Comparison of ENCODE assay signal across 8 cellular contexts in genomic region chr4:6640292-6641163, GRCh38. TPM values are rescaled to one million over a fixed set of nuclear protein-coding genes. Genes with fewer than 3 reads are reported as not detected.
DNase-seq lines count a peak whose midpoint lies in the region; ATAC-seq, FAIRE-seq and TF ChIP-seq lines count a peak whose summit lies in the region.

MRFAP1 (plus strand) TSS chr4:6640685; CDS start chr4:6640863, 178 bp downstream.

- H3K4me1 Mint-ChIP-seq in central memory CD8-positive, alpha-beta T cell: peaks cover 40% of the 10 kb centered on the region

- dilution Hi-C loops in keratinocyte (cut with MboI; ENCODE audit: extremely low pct_ligation_motif_present, low sequenced_read_pairs): no loop called here

- peak within 1 kb of the TSS; percentile 100 for H3K4me3 Mint-ChIP-seq in central memory CD8-positive, alpha-beta T cell

- peaks cover 26% of the 10 kb centered on the region for H3K79me2 ChIP-seq in keratinocyte (ENCODE audit: control insufficient read depth, insufficient read depth, low read length)

- H3K9ac ChIP-seq in keratinocyte (ENCODE audit: control insufficient read depth, extremely low read depth, insufficient read depth, low read length): peak within 1 kb of the TSS; percentile 94

- H3K27ac Mint-ChIP-seq in central memory CD8-positive, alpha-beta T cell (ENCODE audit: low read depth): peak within 1 kb of the TSS; percentile 100

- peaks cover 41% of the 10 kb centered on the region for H3K36me3 Mint-ChIP-seq in central memory CD8-positive, alpha-beta T cell (ENCODE audit: insufficient read depth)

- peaks cover 5% of the 10 kb centered on the region for H3K9me1 ChIP-seq in keratinocyte (ENCODE audit: control insufficient read depth, extremely low read depth, insufficient read depth, low read length)

- no peaks in the 10 kb centered on the region for H3K27me3 Mint-ChIP-seq in central memory CD8-positive, alpha-beta T cell

- H3K4me2 ChIP-seq in keratinocyte (ENCODE audit: control insufficient read depth, extremely low read depth, insufficient read depth, low read depth, low read length): peak within 1 kb of the TSS; percentile 75

- peak within 1 kb of the TSS; percentile 76 for H3K4me3 ChIP-seq in AG10803 (ENCODE audit: low read length)
- H3K4me3 ChIP-seq in keratinocyte (ENCODE audit: control insufficient read depth in 2 of 3, extremely low read depth in 1 of 3, insufficient read depth in 2 of 3, low read depth in 1 of 3, low read length in 3 of 3): peak within 1 kb of the TSS; percentile 81 to 91 (median 88)

- DNase-seq in AG10803 (ENCODE audit: low read depth): peak; percentile 94
- DNase-seq in NCI-H446 treated with DMSO at 0.1 percent for 48 hours (lab: John Stamatoyannopoulos, UW): peak; percentile 60
- DNase-seq in central memory CD8-positive, alpha-beta T cell (ENCODE audit: low spot score in 2 of 2): peak; percentile 86 to 93
- DNase-seq in keratinocyte (ENCODE audit: low read depth, low spot score): no peak
- peak; percentile 89 to 92 (median 90) for DNase-seq in stimulated activated CD4-positive, alpha-beta T cell treated with anti-CD3 and anti-CD28 coated beads, Interleukin-12 subunit alpha, Interleukin-12 subunit beta, amount 100 ng/mL, for 48 hours (ENCODE audit: low read depth in 2 of 3, low spot score in 1 of 3)

- H3K36me3 ChIP-seq in keratinocyte (ENCODE audit: control insufficient read depth in 2 of 2, extremely low read depth in 1 of 2, insufficient read depth in 2 of 2, low read length in 2 of 2): peaks cover 0 to 15% of the 10 kb centered on the region in 2 experiments

- no peaks in the 10 kb centered on the region for H3K9me3 Mint-ChIP-seq in central memory CD8-positive, alpha-beta T cell

- peak; percentile 80 for ATAC-seq in GM19043 (IDR thresholded peaks at IDR 0.05; ENCODE audit: low read depth, unreplicated experiment)
- ATAC-seq in HG03378 (IDR thresholded peaks at IDR 0.05; ENCODE audit: unreplicated experiment): peak; percentile 78
- ATAC-seq in activated CD4-positive, CD25-positive, alpha-beta regulatory T cell treated with anti-CD3 and anti-CD28 coated beads, Interleukin-2, amount 50 U/mL, for 24 hours: peak; percentile 89 to 91
- peak; percentile 84 for ATAC-seq in central memory CD8-positive, alpha-beta T cell (replicated peaks; ENCODE audit: extremely low read depth, poor library complexity, severe bottlenecking)

- peaks cover 11% of the 10 kb centered on the region for H3K4me1 ChIP-seq in keratinocyte (ENCODE audit: control insufficient read depth, extremely low read depth, insufficient read depth, low read length)

- peaks cover 12% of the 10 kb centered on the region for H4K20me1 ChIP-seq in keratinocyte (ENCODE audit: control insufficient read depth, extremely low read depth, insufficient read depth, low read length)

- peak within 1 kb of the TSS; percentile 87 for H2AFZ ChIP-seq in keratinocyte (ENCODE audit: control insufficient read depth, low read length)

- H3K27me3 ChIP-seq in keratinocyte (ENCODE audit: control insufficient read depth, extremely low read depth, insufficient read depth, low read length): no peaks in the 10 kb centered on the region

- no peaks in the 10 kb centered on the region for H3K9me3 ChIP-seq in keratinocyte (ENCODE audit: control insufficient read depth, low read depth, low read length)

- FAIRE-seq in keratinocyte (lab: Jason Lieb, UNC): no peak

- peak within 1 kb of the TSS; percentile 95 for H3K27ac ChIP-seq in keratinocyte (ENCODE audit: control insufficient read depth, insufficient read depth, low read length)

- no peak for TF ChIP-seq CTCF in AG10803 (conservative IDR thresholded peaks at IDR 0.05; ENCODE audit: low read length)
- TF ChIP-seq CTCF in keratinocyte (optimal IDR thresholded peaks at IDR 0.05 in 1 of 3, IDR thresholded peaks at IDR 0.05 in 1 of 3, conservative IDR thresholded peaks at IDR 0.05 in 1 of 3; ENCODE audit: extremely low read depth in 1 of 3, insufficient read depth in 2 of 3, low read length in 3 of 3): no peak

RNA-seq across cellular contexts. Expression of gene MRFAP1, which starts in this region (rescaled TPM):
- 121 to 275 TPM (median 224 TPM) in 3 replicates for polyA plus RNA-seq in keratinocyte
- polyA plus RNA-seq in keratinocyte (2011; ENCODE audit: low read depth): 328 TPM
- polyA plus RNA-seq in keratinocyte (2011; cell fraction: cytosol; rRNA removed): 191 and 208 TPM in 2 replicates
- 109 and 121 TPM in 2 replicates for polyA plus RNA-seq in keratinocyte (2011; cell fraction: nucleus; rRNA removed)
- polyA plus RNA-seq in keratinocyte (2012; ENCODE audit: low replicate concordance): 208 and 319 TPM in 2 replicates
- polyA minus RNA-seq in keratinocyte: 22.1 to 50.5 TPM (median 33.4 TPM) in 3 replicates
- polyA minus RNA-seq in keratinocyte (2011; cell fraction: cytosol; rRNA and poly(A)+ RNA removed): 54.9 TPM
- polyA minus RNA-seq in keratinocyte (2011; cell fraction: nucleus; rRNA and poly(A)+ RNA removed): 21.4 and 36.4 TPM in 2 replicates
